8 cellular contexts compared by ENCODE assay signal in genomic region chr6:44256291-44257006, GRCh38. TPM values are rescaled to one million over a fixed set of nuclear protein-coding genes. Genes with fewer than 3 reads are reported as not detected.
A peak's percentile ranks its signal among the peaks of the same experiment; 100 is the strongest.
DNase-seq lines count a peak whose midpoint lies in the region; ATAC-seq and TF ChIP-seq lines count a peak whose summit lies in the region.

No MANE protein-coding gene starts in this region.

- peaks cover 40 to 85% (median 65%) of the 10 kb centered on the region in 4 donors for H3K4me1 Mint-ChIP-seq in naive thymus-derived CD8-positive, alpha-beta T cell

- DNase-seq in NCI-H510A treated with DMSO at 0.1 percent for 48 hours (lab: John Stamatoyannopoulos, UW) (peak; percentile 66), NCI-H510A (lab: John Stamatoyannopoulos, UW) (no peak), RWPE1 (ENCODE audit: low spot score) (peak; percentile 44), dorsolateral prefrontal cortex (peak in 1 of 10 donors; percentile 24), NCI-H2107 (lab: John Stamatoyannopoulos, UW) (no peak), ecto neural progenitor cell (ENCODE audit: low spot score) (no peak), COLO829 (ENCODE audit: low spot score) (no peak)
- DNase-seq in naive thymus-derived CD8-positive, alpha-beta T cell: peak in 5 of 10 donors; percentile 50 to 70 (median 59)

- peak; percentile 15 to 33 for ATAC-seq in naive thymus-derived CD8-positive, alpha-beta T cell

- no peaks in the 10 kb centered on the region for H3K9me3 Mint-ChIP-seq in naive thymus-derived CD8-positive, alpha-beta T cell

- peaks cover 7 to 49% (median 19%) of the 10 kb centered on the region in 3 donors for H3K36me3 Mint-ChIP-seq in naive thymus-derived CD8-positive, alpha-beta T cell

- intact Hi-C loops in dorsolateral prefrontal cortex (cut with DNase I): loop anchor here (1.0 kb wide), 2 partner anchors 9 to 10 kb away; partner anchors contain the start of gene HSP90AB1 (in 1 of the 2)

- peak overlapping the region; percentile 78 to 94 (median 92) for H3K27ac Mint-ChIP-seq in naive thymus-derived CD8-positive, alpha-beta T cell

- no peak for TF ChIP-seq CTCF in RWPE1 (conservative IDR thresholded peaks at IDR 0.05; ENCODE audit: low read depth)
- TF ChIP-seq CTCF in dorsolateral prefrontal cortex (IDR thresholded peaks at IDR 0.05 in 54 of 56, conservative IDR thresholded peaks at IDR 0.05 in 2 of 56; ENCODE audit: low read depth in 1 of 56, partially characterized antibody in 56 of 56): peak in 8 of 56 donors; percentile 10 to 36 (median 27)

- CTCF ChIA-PET in RWPE1 (lab: Yijun Ruan, JAX): interaction anchor here (0.5 to 1.4 kb wide), 15 partner anchors 7 to 855 kb away, joined by 3 to 8 read pairs (median 3); no protein-coding TSS in a partner anchor

- no peaks in the 10 kb centered on the region for H3K27me3 Mint-ChIP-seq in naive thymus-derived CD8-positive, alpha-beta T cell

- H3K27ac ChIP-seq in RWPE1 (peak overlapping the region; percentile 83), dorsolateral prefrontal cortex (peak overlapping the region; percentile 87 to 99 (median 98))

- H3K27me3 ChIP-seq in dorsolateral prefrontal cortex: no peaks in the 10 kb centered on the region

- H3K4me3 Mint-ChIP-seq in naive thymus-derived CD8-positive, alpha-beta T cell: peak overlapping the region; percentile 78 to 97 (median 88)

- POLR2A ChIA-PET in RWPE1 (lab: Yijun Ruan, JAX; ENCODE audit: low non-redundant PET): interaction anchor here (1.0 to 1.6 kb wide), 2 partner anchors 8 to 10 kb away, joined by 4 to 6 read pairs; partner anchors contain the start of gene HSP90AB1
- POLR2A ChIA-PET in naive thymus-derived CD8-positive, alpha-beta T cell (lab: Charles Lee): interaction anchor here (0.7 to 5.9 kb wide), 13 partner anchors 8 to 215 kb away, joined by 3 to 156 read pairs (median 5); partner anchors contain the start of genes AARS2, CDC5L, HSP90AB1 and TMEM151B

- H3K4me3 ChIP-seq in dorsolateral prefrontal cortex: peak overlapping the region; percentile 68 to 94 (median 83)

RNA-seq across cellular contexts. Expression of gene SLC35B2, which starts 0.9 kb away (rescaled TPM):
- 10 to 100 TPM in 119 of 120 experiments, 1 to 10 TPM in 1; 9.6 to 55.6 (median 23.9) TPM for total RNA-seq in dorsolateral prefrontal cortex
- 10 to 100 TPM; 18.0 to 18.3 TPM for total RNA-seq in naive thymus-derived CD8-positive, alpha-beta T cell
- polyA plus RNA-seq in naive thymus-derived CD8-positive, alpha-beta T cell: 10 to 100 TPM; 31.9 to 40.1 (median 39.0) TPM

RNA-seq across cellular contexts. Expression of gene NFKBIE, which starts 8.9 kb away (rescaled TPM):
- total RNA-seq in dorsolateral prefrontal cortex: 10 to 100 TPM in 13 of 120 experiments, 1 to 10 TPM in 107; 2.9 to 14.4 (median 7.5) TPM
- 10 to 100 TPM; 11.4 to 14.4 TPM for total RNA-seq in naive thymus-derived CD8-positive, alpha-beta T cell
- 1 to 10 TPM; 2.7 to 4.1 (median 3.6) TPM for polyA plus RNA-seq in naive thymus-derived CD8-positive, alpha-beta T cell

RNA-seq across cellular contexts. Expression of gene HSP90AB1, which starts 9.5 kb away (rescaled TPM):
- 1,000 to 10,000 TPM in 53 of 120 experiments, 100 to 1,000 TPM in 67; 482 to 1,543 (median 963) TPM for total RNA-seq in dorsolateral prefrontal cortex
- total RNA-seq in naive thymus-derived CD8-positive, alpha-beta T cell: 100 to 1,000 TPM; 480 to 502 TPM
- polyA plus RNA-seq in naive thymus-derived CD8-positive, alpha-beta T cell: 100 to 1,000 TPM; 420 to 607 (median 518) TPM

RNA-seq across cellular contexts. Expression of gene TMEM151B, which starts 13.8 kb away (rescaled TPM):
- 100 to 1,000 TPM in 60 of 120 experiments, 10 to 100 TPM in 60; 28.3 to 159 (median 100) TPM for total RNA-seq in dorsolateral prefrontal cortex
- total RNA-seq in naive thymus-derived CD8-positive, alpha-beta T cell: not detected
- polyA plus RNA-seq in naive thymus-derived CD8-positive, alpha-beta T cell: not detected

RNA-seq across cellular contexts. Expression of gene SLC29A1, which starts 33.1 kb away (rescaled TPM):
- total RNA-seq in dorsolateral prefrontal cortex: 10 to 100 TPM; 22.4 to 79.8 (median 47.2) TPM
- total RNA-seq in naive thymus-derived CD8-positive, alpha-beta T cell: 1 to 10 TPM; 1.3 to 2.3 TPM
- polyA plus RNA-seq in naive thymus-derived CD8-positive, alpha-beta T cell: 1 to 10 TPM; 2.0 to 2.6 (median 2.5) TPM

Comparison
In these comparisons a context has a peak if more than half of its experiments do, and no peak if none do; other contexts are left out.
1. DNase-seq: peak in NCI-H510A treated with DMSO at 0.1 percent for 48 hours (single experiment) and RWPE1 (single experiment); none in NCI-H510A (single experiment), NCI-H2107 (single experiment), ecto neural progenitor cell (single experiment) and COLO829 (single experiment).